ENCODE assay signal across 21 cellular contexts in the genomic region with DNA sequence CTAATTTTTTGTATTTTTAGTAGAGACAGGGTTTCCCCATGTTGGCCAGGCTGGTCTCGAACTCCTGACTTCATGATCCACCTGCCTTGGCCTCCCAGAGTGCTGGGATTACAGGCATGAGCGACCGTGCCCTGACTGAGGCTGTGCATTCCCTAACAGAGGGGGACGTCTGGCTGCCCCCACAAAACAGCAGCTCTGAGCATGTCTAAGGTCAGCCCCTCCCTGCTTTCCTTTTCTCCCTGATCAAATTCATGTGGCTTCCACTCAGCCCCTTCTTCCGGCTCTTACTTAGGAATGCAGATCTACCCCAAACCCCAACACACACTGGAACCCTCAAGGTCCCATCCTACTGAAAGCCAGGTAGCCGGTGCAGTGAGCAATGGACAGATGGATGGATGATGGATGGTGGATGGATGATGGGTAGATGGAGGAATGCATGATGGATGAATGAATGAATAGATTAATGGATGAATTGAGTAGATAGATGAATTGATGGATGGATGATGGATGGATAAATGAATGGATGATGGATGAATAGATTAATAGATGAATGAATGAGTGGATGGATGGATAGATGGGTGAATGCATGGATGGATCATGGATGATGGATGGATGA.
DNase-seq lines count a peak whose midpoint lies in the region; ATAC-seq and TF ChIP-seq lines count a peak whose summit lies in the region.
"Had no signal": no experiment of that assay in that cellular context is flagged by ENCODE, and none has a peak within 500 bp of the region (broad histone marks: within the 10 kb centered on the region; RNA-seq: fewer than 3 reads in every experiment).

No MANE protein-coding gene starts in this region.

- POLR2A ChIA-PET in activated CD4-positive, alpha-beta T cell treated with anti-CD3 and anti-CD28 coated beads for 36 hours (lab: Charles Lee), result no interaction called here

- no peaks in the 10 kb centered on the region for H3K4me1 ChIP-seq in HAP-1

- intact Hi-C loops in activated CD4-positive, alpha-beta T cell treated with anti-CD3 and anti-CD28 coated beads for 36 hours (cut with DNase I, micrococcal nuclease), result no loop called here
- intact Hi-C loops in activated CD4-positive, alpha-beta T cell treated with anti-CD3 and anti-CD28 coated beads, Interleukin-2, amount 10 ng/mL, durations not matched to agents 24 days and 14 days (cut with micrococcal nuclease), result no loop called here
- intact Hi-C loops in natural killer cell (cut with micrococcal nuclease) (no loop called here), posterior vena cava (cut with DNase I) (no loop called here)

- no peak for TF ChIP-seq CTCF in natural killer cell (IDR thresholded peaks at IDR 0.05)

- no peaks in the 10 kb centered on the region for H3K9me3 Mint-ChIP-seq in activated CD4-positive, alpha-beta T cell treated with anti-CD3 and anti-CD28 coated beads for 36 hours (ENCODE audit: low read depth)
- no peaks in the 10 kb centered on the region for H3K9me3 Mint-ChIP-seq in activated CD4-positive, alpha-beta T cell treated with anti-CD3 and anti-CD28 coated beads, Interleukin-2, amount 10 ng/mL, durations not matched to agents 24 days and 14 days
- H3K9me3 Mint-ChIP-seq in natural killer cell treated with Interleukin-12 subunit alpha and Interleukin-12 subunit beta and Interleukin-15 and Interleukin-18, amount 100 ng/mL, for 72 hours, result no peaks in the 10 kb centered on the region
- H3K9me3 Mint-ChIP-seq in natural killer cell, result no peaks in the 10 kb centered on the region
- H3K9me3 Mint-ChIP-seq: CD8-positive, alpha-beta T cell had no signal

- H3K27me3 ChIP-seq in HAP-1 (ENCODE audit: low read depth), result peaks cover 37% of the 10 kb centered on the region
- H3K27me3 ChIP-seq: BLaER1 treated with 17β-estradiol and CSF1 and Interleukin-3, amounts not matched to agents 10 nM and 100 nM; Peyer's patch had no signal

- H3K27ac Mint-ChIP-seq in activated CD4-positive, alpha-beta T cell treated with anti-CD3 and anti-CD28 coated beads for 36 hours, result no peak overlapping the region
- H3K27ac Mint-ChIP-seq in activated CD4-positive, alpha-beta T cell treated with anti-CD3 and anti-CD28 coated beads, Interleukin-2, amount 10 ng/mL, durations not matched to agents 24 days and 14 days, result no peak overlapping the region
- no peak overlapping the region for H3K27ac Mint-ChIP-seq in natural killer cell treated with Interleukin-12 subunit alpha and Interleukin-12 subunit beta and Interleukin-15 and Interleukin-18, amount 100 ng/mL, for 72 hours
- no peak overlapping the region for H3K27ac Mint-ChIP-seq in natural killer cell
- H3K27ac Mint-ChIP-seq: CD8-positive, alpha-beta T cell had no signal

- peaks cover 5% of the 10 kb centered on the region for H3K4me1 Mint-ChIP-seq in activated CD4-positive, alpha-beta T cell treated with anti-CD3 and anti-CD28 coated beads for 36 hours
- peaks cover 6% of the 10 kb centered on the region for H3K4me1 Mint-ChIP-seq in activated CD4-positive, alpha-beta T cell treated with anti-CD3 and anti-CD28 coated beads, Interleukin-2, amount 10 ng/mL, durations not matched to agents 24 days and 14 days
- peaks cover 2 to 4% of the 10 kb centered on the region in 2 donors for H3K4me1 Mint-ChIP-seq in natural killer cell treated with Interleukin-12 subunit alpha and Interleukin-12 subunit beta and Interleukin-15 and Interleukin-18, amount 100 ng/mL, for 72 hours (ENCODE audit: low read depth in 2 of 2)
- H3K4me1 Mint-ChIP-seq in natural killer cell, result peaks cover 5 to 7% of the 10 kb centered on the region in 2 donors

- ATAC-seq in activated CD4-positive, alpha-beta T cell treated with anti-CD3 and anti-CD28 coated beads for 36 hours, result no peak
- ATAC-seq in natural killer cell treated with Interleukin-12 subunit alpha and Interleukin-12 subunit beta and Interleukin-15 and Interleukin-18, amount 100 ng/mL, for 72 hours, result no peak
- ATAC-seq in natural killer cell, result no peak
- ATAC-seq: CD8-positive, alpha-beta T cell had no signal

- in situ Hi-C loops in HAP-1 (cut with MboI; ENCODE audit: low sequenced_read_pairs), result no loop called here

- CTCF ChIA-PET in activated CD4-positive, alpha-beta T cell treated with anti-CD3 and anti-CD28 coated beads for 36 hours (lab: Charles Lee), result no interaction called here

- H3K4me3 ChIP-seq in HAP-1, result no peak overlapping the region
- H3K4me3 ChIP-seq: BLaER1 treated with 17β-estradiol and CSF1 and Interleukin-3, amounts not matched to agents 10 nM and 100 nM; Peyer's patch had no signal

- H3K36me3 Mint-ChIP-seq in activated CD4-positive, alpha-beta T cell treated with anti-CD3 and anti-CD28 coated beads for 36 hours (ENCODE audit: low read depth), result no peaks in the 10 kb centered on the region
- H3K36me3 Mint-ChIP-seq in activated CD4-positive, alpha-beta T cell treated with anti-CD3 and anti-CD28 coated beads, Interleukin-2, amount 10 ng/mL, durations not matched to agents 24 days and 14 days (ENCODE audit: low read depth), result no peaks in the 10 kb centered on the region
- no peaks in the 10 kb centered on the region for H3K36me3 Mint-ChIP-seq in natural killer cell treated with Interleukin-12 subunit alpha and Interleukin-12 subunit beta and Interleukin-15 and Interleukin-18, amount 100 ng/mL, for 72 hours
- H3K36me3 Mint-ChIP-seq in natural killer cell, result no peaks in the 10 kb centered on the region

- no peaks in the 10 kb centered on the region for H3K9me3 ChIP-seq in HAP-1
- H3K9me3 ChIP-seq: BLaER1 treated with 17β-estradiol and CSF1 and Interleukin-3, amounts not matched to agents 10 nM and 100 nM; Peyer's patch had no signal

- peak; percentile 2 for DNase-seq in activated CD4-positive, alpha-beta T cell treated with anti-CD3 and anti-CD28 coated beads for 36 hours
- no peak for DNase-seq in activated CD4-positive, alpha-beta T cell treated with anti-CD3 and anti-CD28 coated beads, Interleukin-2, amount 10 ng/mL, durations not matched to agents 24 days and 14 days
- DNase-seq in natural killer cell treated with Interleukin-12 subunit alpha and Interleukin-12 subunit beta and Interleukin-15 and Interleukin-18, amount 100 ng/mL, for 72 hours (ENCODE audit: low spot score), result peak; percentile 29
- DNase-seq in natural killer cell (no peak), posterior vena cava (ENCODE audit: low spot score) (peak; percentile 66), ureter (ENCODE audit: low spot score) (peak; percentile 18), NCI-H82 treated with DMSO at 0.1 percent for 48 hours (lab: John Stamatoyannopoulos, UW; ENCODE audit: unreplicated experiment) (no peak), HAP-1 (ENCODE audit: low spot score in 2 of 2) (no peak)
- DNase-seq: ACHN; CD8-positive, alpha-beta T cell; DMS153; HCEC 1CT; IMR-90; NCI-H1105; NCI-H146; NCI-H2029 treated with DMSO at 0.1 percent for 48 hours; NCI-H345; NCI-H524 treated with DMSO at 0.1 percent for 48 hours; NCI-H82 had no signal

- H3K36me3 ChIP-seq in HAP-1 (replicated peaks), result no peaks in the 10 kb centered on the region
- H3K36me3 ChIP-seq: BLaER1 treated with 17β-estradiol and CSF1 and Interleukin-3, amounts not matched to agents 10 nM and 100 nM; Peyer's patch had no signal

- no peaks in the 10 kb centered on the region for H3K27me3 Mint-ChIP-seq in activated CD4-positive, alpha-beta T cell treated with anti-CD3 and anti-CD28 coated beads for 36 hours
- H3K27me3 Mint-ChIP-seq in activated CD4-positive, alpha-beta T cell treated with anti-CD3 and anti-CD28 coated beads, Interleukin-2, amount 10 ng/mL, durations not matched to agents 24 days and 14 days, result peaks cover 2% of the 10 kb centered on the region
- H3K27me3 Mint-ChIP-seq in natural killer cell treated with Interleukin-12 subunit alpha and Interleukin-12 subunit beta and Interleukin-15 and Interleukin-18, amount 100 ng/mL, for 72 hours, result peaks cover 0 to 3% of the 10 kb centered on the region in 2 donors
- peaks cover 0 to 9% of the 10 kb centered on the region in 2 donors for H3K27me3 Mint-ChIP-seq in natural killer cell (ENCODE audit: low read depth in 2 of 2)

- H3K4me3 Mint-ChIP-seq in activated CD4-positive, alpha-beta T cell treated with anti-CD3 and anti-CD28 coated beads for 36 hours, result no peak overlapping the region
- no peak overlapping the region for H3K4me3 Mint-ChIP-seq in activated CD4-positive, alpha-beta T cell treated with anti-CD3 and anti-CD28 coated beads, Interleukin-2, amount 10 ng/mL, durations not matched to agents 24 days and 14 days
- H3K4me3 Mint-ChIP-seq in natural killer cell treated with Interleukin-12 subunit alpha and Interleukin-12 subunit beta and Interleukin-15 and Interleukin-18, amount 100 ng/mL, for 72 hours, result no peak overlapping the region
- no peak overlapping the region for H3K4me3 Mint-ChIP-seq in natural killer cell
- H3K4me3 Mint-ChIP-seq: CD8-positive, alpha-beta T cell had no signal

Comparison
In these comparisons a context has a peak if more than half of its experiments do, and no peak if none do; other contexts are left out.
1. DNase-seq: peak in activated CD4-positive, alpha-beta T cell treated with anti-CD3 and anti-CD28 coated beads for 36 hours (single experiment), natural killer cell treated with Interleukin-12 subunit alpha and Interleukin-12 subunit beta and Interleukin-15 and Interleukin-18, amount 100 ng/mL, for 72 hours (single experiment), posterior vena cava (single experiment) and ureter (single experiment); none in activated CD4-positive, alpha-beta T cell treated with anti-CD3 and anti-CD28 coated beads, Interleukin-2, amount 10 ng/mL, durations not matched to agents 24 days and 14 days (single experiment), natural killer cell (single experiment), NCI-H82 treated with DMSO at 0.1 percent for 48 hours (single experiment) and HAP-1 (0 of 2).